ENCODE assay signal across 26 cellular contexts in the genomic region with DNA sequence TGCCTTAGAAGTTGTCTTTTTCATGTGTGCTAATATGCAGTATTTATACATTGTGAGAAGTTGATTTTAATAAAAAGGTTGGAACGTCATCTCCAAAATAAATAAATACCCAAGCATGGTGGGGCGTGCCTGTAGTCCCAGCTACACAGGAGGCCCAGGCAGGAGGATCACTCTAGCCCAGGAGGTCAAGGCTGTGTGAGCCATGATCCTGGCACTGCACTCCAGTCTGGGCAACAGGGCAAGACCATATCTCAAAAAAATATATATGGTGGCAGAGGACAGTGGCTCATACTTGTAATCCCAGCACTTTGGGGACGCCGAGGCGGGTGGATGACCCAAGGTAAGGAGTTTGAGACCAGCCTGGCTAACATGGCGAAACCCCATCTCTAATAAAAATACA.
"Had no signal": no experiment of that assay in that cellular context is flagged by ENCODE, and none has a peak within 500 bp of the region (broad histone marks: within the 10 kb centered on the region; RNA-seq: fewer than 3 reads in every experiment).

No MANE protein-coding gene starts in this region.

- ATAC-seq: esophagus mucosa; gastroesophageal sphincter; heart left ventricle; left lobe of liver; mucosa of descending colon; natural killer cell treated with Interleukin-12 subunit alpha and Interleukin-12 subunit beta and Interleukin-15 and Interleukin-18, amount 100 ng/mL, for 72 hours; pancreas; sciatic nerve; stimulated activated memory B cell treated with anti-CD40 and anti-IgM and Interleukin-4, amounts not matched to agents 10 μg/mL and 1 μg/mL and 100 μg/mL, for 72 hours; stimulated activated naive CD8-positive, alpha-beta T cell treated with anti-CD3 and anti-CD28 coated beads, Interleukin-15, Interleukin-2, amounts not matched to agents 100 U/mL and 50 U/mL, for 24 hours had no signal

- DNase-seq: effector CD8-positive, alpha-beta T cell; endodermal cell; foreskin fibroblast; heart left ventricle; kidney; mesenchymal stem cell; mucosa of descending colon; naive B cell; pancreas; stimulated activated CD4-positive, alpha-beta T cell treated with anti-CD3 and anti-CD28 coated beads, Interleukin-4, amount 100 ng/mL, for 4 hours; stimulated activated naive CD8-positive, alpha-beta T cell treated with anti-CD3 and anti-CD28 coated beads, Interleukin-15, Interleukin-2, amounts not matched to agents 100 U/mL and 50 U/mL, for 24 hours; substantia nigra; testis; tibial artery; upper lobe of left lung; uterus had no signal

- H3K4me1 ChIP-seq: uterus had no signal

- H3K4me3 ChIP-seq: gastroesophageal sphincter, heart left ventricle, hepatocyte, mucosa of descending colon, pancreas, testis, tibial artery, upper lobe of left lung, uterus had no signal

- H2AFZ ChIP-seq: hepatocyte had no signal

- H3K36me3 ChIP-seq: uterus had no signal

- FAIRE-seq: colon, kidney, pancreas had no signal

- H3K9me3 ChIP-seq: gastroesophageal sphincter, heart left ventricle, mucosa of descending colon, neutrophil, pancreas, testis, tibial artery, upper lobe of left lung, uterus had no signal

- H3K27me3 ChIP-seq: gastroesophageal sphincter, heart left ventricle, hepatocyte, neutrophil, pancreas, testis, tibial artery, upper lobe of left lung, uterus had no signal

- H3K4me2 ChIP-seq: hepatocyte had no signal

- H3K27ac ChIP-seq: epithelial cell of prostate, gastroesophageal sphincter, heart left ventricle, hepatocyte, neutrophil, pancreas, testis, tibial artery, upper lobe of left lung, uterus had no signal
